Comparison of ENCODE assay signal across 18 cellular contexts in the genomic region with DNA sequence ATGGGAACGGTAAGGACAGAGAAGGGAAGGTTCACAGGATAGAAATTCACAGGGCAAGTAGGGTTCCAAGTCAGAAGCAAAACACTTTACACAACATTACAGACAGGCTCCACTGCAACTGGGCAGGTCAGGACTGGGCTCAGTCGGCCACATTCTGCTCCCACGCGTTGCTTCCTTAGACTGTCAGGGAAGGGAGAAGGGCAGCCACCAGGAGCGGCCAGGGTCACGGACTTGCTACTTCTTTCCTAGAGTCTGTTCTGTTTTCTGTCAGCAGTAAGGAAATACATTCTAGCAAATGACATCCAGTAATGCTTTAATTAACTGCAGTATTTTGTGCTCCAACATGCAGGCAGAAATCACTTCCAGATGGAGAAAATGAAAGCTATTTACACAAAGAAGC.
DNase-seq lines count a peak whose midpoint lies in the region; ATAC-seq, FAIRE-seq and TF ChIP-seq lines count a peak whose summit lies in the region.
"Had no signal": no experiment of that assay in that cellular context is flagged by ENCODE, and none has a peak within 500 bp of the region (broad histone marks: within the 10 kb centered on the region; RNA-seq: fewer than 3 reads in every experiment).

No MANE protein-coding gene starts in this region.

- peaks cover 0 to 7% of the 10 kb centered on the region in 2 donors for H3K4me1 ChIP-seq in kidney (ENCODE audit: control insufficient read depth in 1 of 2, insufficient read depth in 1 of 2, low read depth in 1 of 2, low read length in 2 of 2)
- H3K4me1 ChIP-seq in neural progenitor cell = no peaks in the 10 kb centered on the region
- peaks cover 27% of the 10 kb centered on the region for H3K4me1 ChIP-seq in vagina
- H3K4me1 ChIP-seq: prostate gland had no signal

- H3K36me3 ChIP-seq in BJ (ENCODE audit: control insufficient read depth, insufficient read depth, low read length) (peaks cover 2% of the 10 kb centered on the region; the same call in 1 of the 2 replicates), SK-N-MC (ENCODE audit: insufficient read depth, low read length) (no peaks in the 10 kb centered on the region), kidney (ENCODE audit: control insufficient read depth in 1 of 2, insufficient read depth in 2 of 2, low read length in 2 of 2) (peaks cover 0 to 3% of the 10 kb centered on the region in 2 donors), neural progenitor cell (no peaks in the 10 kb centered on the region), vagina (no peaks in the 10 kb centered on the region)
- H3K36me3 ChIP-seq: MG63, prostate gland, SJCRH30 had no signal

- H3K36me3 Mint-ChIP-seq in neural progenitor cell = peaks cover 11% of the 10 kb centered on the region

- CTCF ChIA-PET in BJ (lab: Yijun Ruan, JAX) = interaction anchor here (3.0 kb wide), 1 partner anchor 101 kb away, joined by 10 read pairs; no protein-coding TSS in a partner anchor

- no peaks in the 10 kb centered on the region for H3K79me2 ChIP-seq in neural progenitor cell (ENCODE audit: low read depth)

- H3K4me1 Mint-ChIP-seq in neural progenitor cell = peaks cover 3% of the 10 kb centered on the region
- H3K4me1 Mint-ChIP-seq: CD8-positive, alpha-beta memory T cell; central memory CD8-positive, alpha-beta T cell; stimulated activated naive B cell treated with anti-CD40 and anti-IgM and Interleukin-4, amounts not matched to agents 10 μg/mL and 1 μg/mL and 100 μg/mL, for 72 hours had no signal

- no peak for FAIRE-seq in kidney (lab: Jason Lieb, UNC)

- TF ChIP-seq POLR2A in vagina (IDR thresholded peaks at IDR 0.05) = no peak

- DNase-seq in BJ (ENCODE audit: low read depth) (peak; percentile 74), SK-N-MC (ENCODE audit: low read depth, low spot score) (no peak), fibroblast of peridontal ligament (ENCODE audit: extremely low read depth) (peak; percentile 78), sciatic nerve (ENCODE audit: low spot score) (no peak), cerebellum (ENCODE audit: low spot score) (no peak), kidney (no peak), neural progenitor cell (ENCODE audit: low spot score) (no peak), vagina (ENCODE audit: extremely low spot score in 2 of 2) (no peak)
- DNase-seq: activated CD8-positive, alpha-beta memory T cell treated with anti-CD3 and anti-CD28 coated beads for 24 hours; CD8-positive, alpha-beta memory T cell; MG63; NCI-H2171; SJCRH30; stimulated activated CD4-positive, alpha-beta T cell treated with anti-CD3 and anti-CD28 coated beads, Interleukin-4, amount 100 ng/mL, for 1 hour; stimulated activated naive B cell treated with anti-CD40 and anti-IgM and Interleukin-4, amounts not matched to agents 10 μg/mL and 1 μg/mL and 100 μg/mL, for 72 hours had no signal

- no peaks in the 10 kb centered on the region for H4K20me1 ChIP-seq in neural progenitor cell (ENCODE audit: low read depth)

- no peaks in the 10 kb centered on the region for H3F3A ChIP-seq in neural progenitor cell (ENCODE audit: low read depth)

- intact Hi-C loops in sciatic nerve (cut with DNase I) (no loop called here), kidney (cut with DNase I) (no loop called here), vagina (cut with DNase I) (no loop called here)

- H3K27ac Mint-ChIP-seq in neural progenitor cell = no peak overlapping the region
- H3K27ac Mint-ChIP-seq: stimulated activated naive B cell treated with anti-CD40 and anti-IgM and Interleukin-4, amounts not matched to agents 10 μg/mL and 1 μg/mL and 100 μg/mL, for 72 hours had no signal

- H3K27me3 Mint-ChIP-seq in neural progenitor cell (ENCODE audit: insufficient read depth, low read depth) = peaks cover 7% of the 10 kb centered on the region
- H3K27me3 Mint-ChIP-seq: CD8-positive, alpha-beta memory T cell; central memory CD8-positive, alpha-beta T cell; stimulated activated naive B cell treated with anti-CD40 and anti-IgM and Interleukin-4, amounts not matched to agents 10 μg/mL and 1 μg/mL and 100 μg/mL, for 72 hours had no signal

- H3K27me3 ChIP-seq in BJ (ENCODE audit: control insufficient read depth, insufficient read depth, low read length) (no peaks in the 10 kb centered on the region), neural progenitor cell (no peaks in the 10 kb centered on the region), vagina (no peaks in the 10 kb centered on the region)
- H3K27me3 ChIP-seq: MG63, SJCRH30 had no signal

- H3K9me3 Mint-ChIP-seq in neural progenitor cell = peaks cover 31% of the 10 kb centered on the region
- H3K9me3 Mint-ChIP-seq: central memory CD8-positive, alpha-beta T cell had no signal

- POLR2A ChIA-PET in BJ (lab: Charles Lee) = no interaction called here

- H3K9me3 ChIP-seq in SK-N-MC (ENCODE audit: low read depth, low read length) (peaks cover 3% of the 10 kb centered on the region; the same call in 1 of the 2 replicates), kidney (ENCODE audit: control insufficient read depth in 1 of 2, low read length in 2 of 2) (no peaks in the 10 kb centered on the region), neural progenitor cell (ENCODE audit: low read depth) (no peaks in the 10 kb centered on the region), vagina (no peaks in the 10 kb centered on the region)
- H3K9me3 ChIP-seq: MG63, prostate gland, SJCRH30 had no signal

- H3K9ac ChIP-seq in SK-N-MC (ENCODE audit: insufficient read length) (peak overlapping the region; percentile 51), kidney (ENCODE audit: low read length in 2 of 2) (no peak overlapping the region), neural progenitor cell (no peak overlapping the region)

- H3K4me3 ChIP-seq in BJ (ENCODE audit: low read depth, low read length) = no peak overlapping the region
- H3K4me3 ChIP-seq in SK-N-MC = peak overlapping the region; percentile 63
- no peak overlapping the region for H3K4me3 ChIP-seq in kidney (ENCODE audit: low read length in 2 of 2)
- H3K4me3 ChIP-seq in neural progenitor cell = no peak overlapping the region
- H3K4me3 ChIP-seq in vagina = no peak overlapping the region
- H3K4me3 ChIP-seq: MG63, prostate gland, SJCRH30 had no signal

- H3K4me3 Mint-ChIP-seq in neural progenitor cell = no peak overlapping the region
- H3K4me3 Mint-ChIP-seq: CD8-positive, alpha-beta memory T cell; central memory CD8-positive, alpha-beta T cell; stimulated activated naive B cell treated with anti-CD40 and anti-IgM and Interleukin-4, amounts not matched to agents 10 μg/mL and 1 μg/mL and 100 μg/mL, for 72 hours had no signal

- no peak overlapping the region for H2AFZ ChIP-seq in neural progenitor cell (replicated peaks)

- no peak overlapping the region for H3K4me2 ChIP-seq in neural progenitor cell

- TF ChIP-seq CTCF in BJ (IDR thresholded peaks at IDR 0.05; ENCODE audit: insufficient read depth, low read depth, low read length) (no peak), kidney (IDR thresholded peaks at IDR 0.05; ENCODE audit: borderline replicate concordance, extremely low read depth, insufficient read depth) (no peak), neural progenitor cell (IDR thresholded peaks at IDR 0.05) (no peak), vagina (IDR thresholded peaks at IDR 0.05) (no peak)

- H3K27ac ChIP-seq in SK-N-MC = no peak overlapping the region; the same call in 1 of the 2 replicates
- peak overlapping the region in 1 of 2 donors; percentile 1 for H3K27ac ChIP-seq in kidney (ENCODE audit: low read depth in 2 of 2, low read length in 2 of 2)
- no peak overlapping the region for H3K27ac ChIP-seq in neural progenitor cell
- no peak overlapping the region for H3K27ac ChIP-seq in vagina
- H3K27ac ChIP-seq: epithelial cell of prostate, prostate gland, SJCRH30 had no signal

- peak; percentile 85 for ATAC-seq in sciatic nerve
- ATAC-seq: stimulated activated naive B cell treated with anti-CD40 and anti-IgM and Interleukin-4, amounts not matched to agents 10 μg/mL and 1 μg/mL and 100 μg/mL, for 72 hours had no signal

Comparison
In these comparisons a context has a peak if more than half of its experiments do, and no peak if none do; other contexts are left out.
1. DNase-seq: peak in BJ (single experiment) and fibroblast of peridontal ligament (single experiment); none in SK-N-MC (single experiment), sciatic nerve (single experiment), cerebellum (single experiment), kidney (single experiment), neural progenitor cell (single experiment) and vagina (0 of 2).